1 cellular context compared by ENCODE assay signal in the genomic region with DNA sequence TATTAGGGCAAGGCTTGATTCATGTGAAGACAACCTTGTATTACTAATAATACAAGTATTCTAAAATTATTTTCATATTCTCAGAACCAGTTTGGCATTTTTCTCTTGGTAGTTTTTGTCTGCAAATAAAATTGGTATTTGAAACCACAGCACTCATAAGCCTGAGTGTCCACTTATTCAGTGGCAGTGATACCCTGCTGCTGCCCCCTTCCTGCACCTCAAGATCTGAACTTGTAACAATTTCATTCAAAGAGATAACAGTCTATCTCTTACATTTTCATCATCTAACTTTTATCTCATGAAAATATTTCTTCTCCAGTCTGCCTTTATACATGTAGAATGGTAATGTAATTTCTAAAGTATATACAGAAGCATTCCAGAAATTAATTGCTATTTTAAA.
TF ChIP-seq lines count a peak whose summit lies in the region.

No MANE protein-coding gene starts in this region.

TF ChIP-seq in K562, 482 proteins besides CTCF, POLR2A, EP300 and RAD21:
- TF ChIP-seq TFAM (CRISPR knock-in tag; conservative IDR thresholded peaks at IDR 0.05) (peak; percentile 95; the same call in 1 of the 2 replicates), RNF2 (IDR thresholded peaks at IDR 0.05) (no peak)
- TF ChIP-seq, protein P1, sequence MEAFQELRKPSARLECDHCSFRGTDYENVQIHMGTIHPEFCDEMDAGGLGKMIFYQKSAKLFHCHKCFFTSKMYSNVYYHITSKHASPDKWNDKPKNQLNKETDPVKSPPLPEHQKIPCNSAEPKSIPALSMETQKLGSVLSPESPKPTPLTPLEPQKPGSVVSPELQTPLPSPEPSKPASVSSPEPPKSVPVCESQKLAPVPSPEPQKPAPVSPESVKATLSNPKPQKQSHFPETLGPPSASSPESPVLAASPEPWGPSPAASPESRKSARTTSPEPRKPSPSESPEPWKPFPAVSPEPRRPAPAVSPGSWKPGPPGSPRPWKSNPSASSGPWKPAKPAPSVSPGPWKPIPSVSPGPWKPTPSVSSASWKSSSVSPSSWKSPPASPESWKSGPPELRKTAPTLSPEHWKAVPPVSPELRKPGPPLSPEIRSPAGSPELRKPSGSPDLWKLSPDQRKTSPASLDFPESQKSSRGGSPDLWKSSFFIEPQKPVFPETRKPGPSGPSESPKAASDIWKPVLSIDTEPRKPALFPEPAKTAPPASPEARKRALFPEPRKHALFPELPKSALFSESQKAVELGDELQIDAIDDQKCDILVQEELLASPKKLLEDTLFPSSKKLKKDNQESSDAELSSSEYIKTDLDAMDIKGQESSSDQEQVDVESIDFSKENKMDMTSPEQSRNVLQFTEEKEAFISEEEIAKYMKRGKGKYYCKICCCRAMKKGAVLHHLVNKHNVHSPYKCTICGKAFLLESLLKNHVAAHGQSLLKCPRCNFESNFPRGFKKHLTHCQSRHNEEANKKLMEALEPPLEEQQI (IDR thresholded peaks at IDR 0.05) = no peak
